In genomic region chr3:138914870-138915502, GRCh38 we compare ENCODE assay signal across 1 cellular context.
TF ChIP-seq lines count a peak whose summit lies in the region.

No MANE protein-coding gene starts in this region.

TF ChIP-seq in K562, 482 proteins besides CTCF, POLR2A, EP300 and RAD21 (continued from another document and continues in another):
- no peak for TF ChIP-seq ZNF655 (CRISPR knock-in tag; IDR thresholded peaks at IDR 0.05)
- no peak for TF ChIP-seq KAT2B (IDR thresholded peaks at IDR 0.05; ENCODE audit: low read depth, low read length)
- peak; percentile 73 for TF ChIP-seq ZNF584 (CRISPR knock-in tag; IDR thresholded peaks at IDR 0.05; ENCODE audit: low read depth)
- TF ChIP-seq EWSR1 (IDR thresholded peaks at IDR 0.05; ENCODE audit: borderline replicate concordance, low read depth, partially characterized antibody): no peak
- TF ChIP-seq EP400 (IDR thresholded peaks at IDR 0.05): no peak; the same call in 1 of the 2 replicates
- no peak for TF ChIP-seq ZNF586 (CRISPR knock-in tag; conservative IDR thresholded peaks at IDR 0.05)
- TF ChIP-seq ARNT (IDR thresholded peaks at IDR 0.05): no peak; a peak in 1 of 4 replicates
- TF ChIP-seq ZNF592 (IDR thresholded peaks at IDR 0.05): no peak; the same call in 1 of the 2 replicates
- no peak for TF ChIP-seq EZH2 (IDR thresholded peaks at IDR 0.05; ENCODE audit: borderline replicate concordance, low read depth, low read length)
- no peak; the same call in 1 of the 2 replicates for TF ChIP-seq TAF7 (tag; IDR thresholded peaks at IDR 0.05)
- no peak for TF ChIP-seq MCM3 (IDR thresholded peaks at IDR 0.05)
- peak; percentile 68 for TF ChIP-seq BRD9 (IDR thresholded peaks at IDR 0.05; ENCODE audit: low read depth, partially characterized antibody)
- TF ChIP-seq GATAD2A (IDR thresholded peaks at IDR 0.05): no peak
- no peak for TF ChIP-seq IFI16 (CRISPR knock-in tag; IDR thresholded peaks at IDR 0.05)
- TF ChIP-seq CREB3 (tag; conservative IDR thresholded peaks at IDR 0.05; ENCODE audit: low read depth): no peak
- no peak for TF ChIP-seq ZFP36 (IDR thresholded peaks at IDR 0.05; ENCODE audit: low read depth, low read length, partially characterized antibody)
- no peak for TF ChIP-seq PREB (CRISPR knock-in tag; IDR thresholded peaks at IDR 0.05)
- TF ChIP-seq MYBL2 (IDR thresholded peaks at IDR 0.05; ENCODE audit: low read depth): no peak
- TF ChIP-seq MYBL2 (CRISPR knock-in tag; IDR thresholded peaks at IDR 0.05; ENCODE audit: borderline replicate concordance): no peak
- TF ChIP-seq MAX (CRISPR knock-in tag; IDR thresholded peaks at IDR 0.05): no peak
- no peak for TF ChIP-seq CXXC5 (CRISPR knock-in tag; IDR thresholded peaks at IDR 0.05)
- no peak for TF ChIP-seq ARHGAP35 (IDR thresholded peaks at IDR 0.05; ENCODE audit: partially characterized antibody)
- TF ChIP-seq NKRF (IDR thresholded peaks at IDR 0.05; ENCODE audit: borderline replicate concordance): no peak
- TF ChIP-seq PTBP1 (IDR thresholded peaks at IDR 0.05; ENCODE audit: low read depth, low read length): no peak
- no peak for TF ChIP-seq SUPT5H (IDR thresholded peaks at IDR 0.05)
- TF ChIP-seq IRF2 (CRISPR knock-in tag; IDR thresholded peaks at IDR 0.05): no peak
- peak; percentile 80 for TF ChIP-seq JUND (IDR thresholded peaks at IDR 0.05; ENCODE audit: borderline replicate concordance, low read depth, low read length)
- peak; percentile 76; the same call in 1 of the 3 replicates for TF ChIP-seq JUND (tag; IDR thresholded peaks at IDR 0.05; ENCODE audit: borderline replicate concordance, low read depth, low read length)
- TF ChIP-seq GMEB1 (CRISPR knock-in tag; IDR thresholded peaks at IDR 0.05): no peak
- no peak for TF ChIP-seq MTA2 (IDR thresholded peaks at IDR 0.05; ENCODE audit: low read depth)
- no peak for TF ChIP-seq TFAP4 (CRISPR knock-in tag; IDR thresholded peaks at IDR 0.05; ENCODE audit: borderline replicate concordance)
- TF ChIP-seq HMG20B (CRISPR knock-in tag; IDR thresholded peaks at IDR 0.05): no peak
- no peak for TF ChIP-seq GTF2A2 (tag; IDR thresholded peaks at IDR 0.05)
- no peak for TF ChIP-seq THAP7 (CRISPR knock-in tag; IDR thresholded peaks at IDR 0.05)
- TF ChIP-seq TCF15 (CRISPR knock-in tag; IDR thresholded peaks at IDR 0.05): no peak
- no peak for TF ChIP-seq TOE1 (IDR thresholded peaks at IDR 0.05; ENCODE audit: borderline replicate concordance)
- no peak for TF ChIP-seq TOE1 (CRISPR knock-in tag; IDR thresholded peaks at IDR 0.05; ENCODE audit: borderline replicate concordance, low read depth)
- TF ChIP-seq CBFA2T3 (IDR thresholded peaks at IDR 0.05): peak; percentile 82
- no peak for TF ChIP-seq RFX7 (CRISPR knock-in tag; IDR thresholded peaks at IDR 0.05)
- TF ChIP-seq FOXJ3 (CRISPR knock-in tag; IDR thresholded peaks at IDR 0.05): no peak
- no peak for TF ChIP-seq RBM25 (IDR thresholded peaks at IDR 0.05; ENCODE audit: low read depth, low read length, severe bottlenecking)
- no peak for TF ChIP-seq FOS (IDR thresholded peaks at IDR 0.05; ENCODE audit: extremely low read depth, insufficient read length)
- no peak for TF ChIP-seq STAG1 (CRISPR knock-in tag; IDR thresholded peaks at IDR 0.05; ENCODE audit: borderline replicate concordance)
- no peak for TF ChIP-seq XRCC4 (IDR thresholded peaks at IDR 0.05; ENCODE audit: extremely low read depth, insufficient read depth, insufficient read length)
- no peak for TF ChIP-seq NFE2L1 (tag; IDR thresholded peaks at IDR 0.05; ENCODE audit: borderline replicate concordance, low read depth)
- no peak for TF ChIP-seq RBM17 (IDR thresholded peaks at IDR 0.05; ENCODE audit: borderline replicate concordance, low read depth, low read length)
- no peak for TF ChIP-seq ZSCAN29 (IDR thresholded peaks at IDR 0.05)
- no peak for TF ChIP-seq EHMT2 (IDR thresholded peaks at IDR 0.05)
- no peak for TF ChIP-seq ZBTB33 (CRISPR knock-in tag; IDR thresholded peaks at IDR 0.05)
- peak; percentile 58 for TF ChIP-seq KDM5B (IDR thresholded peaks at IDR 0.05; ENCODE audit: insufficient replicate concordance, low read depth, low read length)
- TF ChIP-seq ZFX (CRISPR knock-in tag; IDR thresholded peaks at IDR 0.05): no peak
- TF ChIP-seq ZNF133 (CRISPR knock-in tag; IDR thresholded peaks at IDR 0.05): no peak
- TF ChIP-seq SFPQ (IDR thresholded peaks at IDR 0.05; ENCODE audit: low read depth, low read length): no peak
